ENCODE assay signal across 15 cellular contexts in the genomic region with DNA sequence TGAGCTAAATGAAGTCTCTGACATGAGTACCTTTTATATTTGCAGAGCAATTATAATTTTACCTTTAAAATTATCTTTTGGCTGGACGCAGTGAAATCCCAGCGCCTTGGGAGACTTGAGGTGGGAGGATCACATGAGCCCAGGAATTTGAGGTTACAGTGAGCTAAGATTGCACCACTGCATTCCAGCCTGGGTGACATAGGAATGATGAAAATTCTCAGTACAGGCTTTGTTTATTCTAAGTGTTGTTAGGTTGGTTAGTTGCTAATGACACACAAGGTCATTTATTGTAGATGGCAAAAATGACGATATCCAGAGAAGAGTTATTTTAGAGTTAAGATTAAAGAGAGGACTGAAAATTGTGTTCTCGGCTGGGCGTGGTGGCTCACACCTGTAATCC.
DNase-seq lines count a peak whose midpoint lies in the region; ATAC-seq and TF ChIP-seq lines count a peak whose summit lies in the region.
"Had no signal": no experiment of that assay in that cellular context is flagged by ENCODE, and none has a peak within 500 bp of the region (broad histone marks: within the 10 kb centered on the region; RNA-seq: fewer than 3 reads in every experiment).

No MANE protein-coding gene starts in this region.

- no peaks in the 10 kb centered on the region for H3K36me3 ChIP-seq in upper lobe of right lung
- H3K36me3 ChIP-seq: ovary had no signal

- TF ChIP-seq CTCF in upper lobe of right lung (IDR thresholded peaks at IDR 0.05), result no peak

- DNase-seq in SIG-M5 treated with dmso at 0.1 percent for 504 hours (lab: John Stamatoyannopoulos, UW; ENCODE audit: unreplicated experiment) (peak; percentile 15), SIG-M5 (lab: John Stamatoyannopoulos, UW) (no peak), amniotic epithelial cell (ENCODE audit: low read depth) (peak; percentile 84), hepatic stellate cell (ENCODE audit: low spot score) (peak; percentile 31), upper lobe of right lung (no peak), SKM-1 (lab: John Stamatoyannopoulos, UW; ENCODE audit: unreplicated experiment) (no peak), Right ventricle myocardium inferior (ENCODE audit: missing footprints) (no peak)
- DNase-seq: activated gamma-delta T cell; cortex of kidney; glutamatergic neuron; NCI-H1092; ovary; stimulated activated CD4-positive, alpha-beta T cell treated with anti-CD3 and anti-CD28 coated beads, Interleukin-4, amount 100 ng/mL, for 1 hour had no signal

- intact Hi-C loops in upper lobe of right lung (cut with DNase I) (no loop called here), Right ventricle myocardium inferior (cut with DNase I) (no loop called here)

- H3K4me1 ChIP-seq in upper lobe of right lung, result no peaks in the 10 kb centered on the region

- no peak overlapping the region for H3K27ac ChIP-seq in upper lobe of right lung
- H3K27ac ChIP-seq: 22Rv1, ovary had no signal

- H3K4me3 ChIP-seq in upper lobe of right lung, result no peak overlapping the region
- H3K4me3 ChIP-seq: ovary had no signal

- no peaks in the 10 kb centered on the region for H3K9me3 ChIP-seq in upper lobe of right lung
- H3K9me3 ChIP-seq: ovary had no signal

- H3K27me3 ChIP-seq in upper lobe of right lung, result no peaks in the 10 kb centered on the region
- H3K27me3 ChIP-seq: ovary had no signal

- peak; percentile 78 for ATAC-seq in upper lobe of right lung
- no peak for ATAC-seq in Right ventricle myocardium inferior
- ATAC-seq in HG02571 (IDR thresholded peaks at IDR 0.05; ENCODE audit: unreplicated experiment), result no peak

Comparison
In these comparisons a context has a peak if more than half of its experiments do, and no peak if none do; other contexts are left out.
1. DNase-seq: peak in SIG-M5 treated with dmso at 0.1 percent for 504 hours (single experiment), amniotic epithelial cell (single experiment) and hepatic stellate cell (single experiment); none in SIG-M5 (single experiment), upper lobe of right lung (single experiment), SKM-1 (single experiment) and Right ventricle myocardium inferior (single experiment).